ENCODE assay signal across 24 cellular contexts in the genomic region with DNA sequence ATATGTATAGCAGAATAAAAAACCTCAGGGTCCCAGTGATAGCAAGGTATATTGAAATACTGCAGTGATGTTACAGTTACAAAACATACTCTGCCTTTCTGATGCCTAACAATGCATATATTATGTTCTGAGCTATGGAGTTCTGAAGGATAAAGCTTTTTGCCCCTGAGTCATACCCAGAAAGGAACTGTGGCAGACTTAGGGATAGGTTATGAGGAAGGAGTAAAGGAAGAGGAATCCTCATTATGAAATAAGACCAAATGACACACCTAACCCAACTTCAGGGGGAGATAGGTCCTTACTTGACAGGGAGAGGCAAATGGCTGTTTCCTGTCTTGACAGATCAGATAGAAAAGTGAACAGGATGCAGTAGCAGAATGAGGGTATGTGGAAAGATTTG.
"Had no signal": no experiment of that assay in that cellular context is flagged by ENCODE, and none has a peak within 500 bp of the region (broad histone marks: within the 10 kb centered on the region; RNA-seq: fewer than 3 reads in every experiment).

No MANE protein-coding gene starts in this region.

- H3K9me3 ChIP-seq: gastrocnemius medialis, lower lobe of right lung, ovary, suprapubic skin, thyroid gland, uterus had no signal

- H3K4me2 ChIP-seq: neural progenitor cell, smooth muscle cell had no signal

- ATAC-seq: esophagus mucosa; gastrocnemius medialis; heart right ventricle; left lung; lower lobe of right lung; natural killer cell treated with Interleukin-12 subunit alpha and Interleukin-12 subunit beta and Interleukin-15 and Interleukin-18, amount 100 ng/mL, for 72 hours; right cardiac atrium; stimulated activated effector memory CD8-positive, alpha-beta T cell treated with anti-CD3 and anti-CD28 coated beads, Interleukin-12 subunit alpha, Interleukin-12 subunit beta, amount 100 ng/mL, for 72 hours; stimulated activated naive CD8-positive, alpha-beta T cell treated with anti-CD3 and anti-CD28 coated beads, Interleukin-15, Interleukin-2, amounts not matched to agents 100 U/mL and 50 U/mL, for 24 hours had no signal

- H2AFZ ChIP-seq: neural progenitor cell had no signal

- H3K4me1 ChIP-seq: gastrocnemius medialis, heart right ventricle, left lung, lower lobe of right lung, neural progenitor cell, suprapubic skin, thyroid gland, uterus had no signal

- H3K27me3 ChIP-seq: gastrocnemius medialis, heart right ventricle, left lung, neural progenitor cell, ovary, suprapubic skin, thyroid gland, uterus had no signal

- H3K27ac ChIP-seq: gastrocnemius medialis, heart right ventricle, left lung, lower lobe of right lung, neural progenitor cell, ovary, suprapubic skin, thyroid gland, uterus had no signal

- H3K9ac ChIP-seq: neural progenitor cell had no signal

- FAIRE-seq: endothelial cell of umbilical vein, islet of Langerhans had no signal

- H3K4me3 ChIP-seq: gastrocnemius medialis, heart right ventricle, left lung, lower lobe of right lung, neural progenitor cell, ovary, smooth muscle cell, suprapubic skin, thyroid gland, uterus had no signal

- H3K36me3 ChIP-seq: gastrocnemius medialis, heart right ventricle, left lung, lower lobe of right lung, neural progenitor cell, ovary, suprapubic skin, thyroid gland, uterus had no signal

- DNase-seq: endodermal cell; gastrocnemius medialis; heart right ventricle; hypothalamus; left lung; lower lobe of right lung; mesenchymal stem cell; midbrain; nucleus accumbens; ovary; right cardiac atrium; stimulated activated CD4-positive, alpha-beta T cell treated with anti-CD3 and anti-CD28 coated beads, Interleukin-2, amount 100 ng/mL, for 48 hours; stimulated activated CD8-positive, alpha-beta memory T cell treated with anti-CD3 and anti-CD28 coated beads, Interleukin-4, amount 100 ng/mL, for 48 hours; stimulated activated naive CD8-positive, alpha-beta T cell treated with anti-CD3 and anti-CD28 coated beads, Interleukin-15, Interleukin-2, amounts not matched to agents 100 U/mL and 50 U/mL, for 24 hours; thyroid gland; uterus had no signal
